15 cellular contexts compared by ENCODE assay signal in genomic region chr12:17642340-17642650, GRCh38.
DNase-seq lines count a peak whose midpoint lies in the region; ATAC-seq and TF ChIP-seq lines count a peak whose summit lies in the region.
"Had no signal": no experiment of that assay in that cellular context is flagged by ENCODE, and none has a peak within 500 bp of the region (broad histone marks: within the 10 kb centered on the region; RNA-seq: fewer than 3 reads in every experiment).

No MANE protein-coding gene starts in this region.

- intact Hi-C loops in OCI-LY7 (cut with micrococcal nuclease; ENCODE audit: unreplicated experiment) (loop anchor here (2.0 kb wide), 1 partner anchor 701 kb away; no protein-coding TSS in a partner anchor), psoas muscle (cut with DNase I) (no loop called here), cardiac septum (cut with DNase I) (no loop called here)

- 29 to 32% (median 31%) methylated on average over 3 of the region's 3 CpGs for WGBS in psoas muscle, 3 donors

- no TSS peak for BruUV-seq in OCI-LY7 (replicated peaks; lab: Mats Ljungman, UMichigan)

- H3K4me3 ChIP-seq in DND-41 (ENCODE audit: low read depth in 1 of 2, low read length in 2 of 2) (no peak overlapping the region), OCI-LY7 (ENCODE audit: low read depth, low read length, poor library complexity, severe bottlenecking) (no peak overlapping the region), endocrine pancreas (ENCODE audit: control insufficient read depth, insufficient read depth, low read length) (peak overlapping the region; percentile 45), psoas muscle (peak overlapping the region; percentile 13)
- H3K4me3 ChIP-seq: GM12878, ovary had no signal

- CTCF ChIA-PET in OCI-LY7 (lab: Charles Lee; ENCODE audit: unreplicated experiment) = no interaction called here

- ATAC-seq in DND-41 (ENCODE audit: insufficient read depth, low read depth) = no peak
- no peak for ATAC-seq in psoas muscle
- ATAC-seq in GM21786 (IDR thresholded peaks at IDR 0.05; ENCODE audit: unreplicated experiment) = no peak
- ATAC-seq in HG03378 (IDR thresholded peaks at IDR 0.05; ENCODE audit: unreplicated experiment) = no peak
- ATAC-seq: activated CD4-positive, alpha-beta T cell treated with anti-CD3 and anti-CD28 coated beads for 36 hours; heart right ventricle had no signal

- POLR2A ChIA-PET in OCI-LY7 (lab: Charles Lee) = no interaction called here

- DNase-seq in DND-41 (no peak), OCI-LY7 (ENCODE audit: low spot score) (no peak), psoas muscle (no peak), NCI-H748 (lab: John Stamatoyannopoulos, UW; ENCODE audit: unreplicated experiment) (no peak), cardiac septum (ENCODE audit: low spot score) (no peak)
- DNase-seq: activated effector memory CD4-positive, alpha-beta T cell treated with Interleukin-2 at 50 U/mL for 16 hours; right lobe of liver; tibial artery had no signal

- no peaks in the 10 kb centered on the region for H3K36me3 ChIP-seq in DND-41 (ENCODE audit: insufficient read depth, low read length)
- H3K36me3 ChIP-seq in OCI-LY7 (ENCODE audit: insufficient read depth, low read length) = no peaks in the 10 kb centered on the region
- no peaks in the 10 kb centered on the region for H3K36me3 ChIP-seq in endocrine pancreas (ENCODE audit: control insufficient read depth, insufficient read depth, low read length)
- no peaks in the 10 kb centered on the region for H3K36me3 ChIP-seq in psoas muscle (ENCODE audit: insufficient read depth in 1 of 2, low read depth in 1 of 2)
- H3K36me3 ChIP-seq: heart right ventricle, ovary, right lobe of liver, tibial artery had no signal

- H3K4me2 ChIP-seq in DND-41 (ENCODE audit: insufficient read depth, low read length) (peak overlapping the region; percentile 47; the same call in 1 of the 2 replicates), OCI-LY7 (ENCODE audit: low read length) (peak overlapping the region; percentile 62)

- H3K79me2 ChIP-seq in DND-41 (ENCODE audit: insufficient read depth, low read length) (no peaks in the 10 kb centered on the region), OCI-LY7 (ENCODE audit: insufficient read depth, low read depth, low read length) (no peaks in the 10 kb centered on the region)

- H3K27ac ChIP-seq in DND-41 (ENCODE audit: low read length) (no peak overlapping the region), OCI-LY7 (ENCODE audit: low read depth, low read length, poor library complexity, severe bottlenecking) (no peak overlapping the region), psoas muscle (no peak overlapping the region)
- H3K27ac ChIP-seq: heart right ventricle, ovary, right lobe of liver, tibial artery had no signal

- H3K9me3 ChIP-seq in DND-41 (ENCODE audit: insufficient read depth, low read length, severe bottlenecking) (no peaks in the 10 kb centered on the region), OCI-LY7 (ENCODE audit: low read length) (no peaks in the 10 kb centered on the region), endocrine pancreas (ENCODE audit: control insufficient read depth, low read length) (no peaks in the 10 kb centered on the region), psoas muscle (no peaks in the 10 kb centered on the region)
- H3K9me3 ChIP-seq: heart right ventricle, ovary, right lobe of liver, tibial artery had no signal

- no peaks in the 10 kb centered on the region for H3K27me3 ChIP-seq in DND-41 (ENCODE audit: insufficient read depth, low read length, poor library complexity)
- H3K27me3 ChIP-seq in endocrine pancreas (ENCODE audit: control insufficient read depth, insufficient read depth, low read length) = no peaks in the 10 kb centered on the region
- no peaks in the 10 kb centered on the region for H3K27me3 ChIP-seq in psoas muscle (ENCODE audit: insufficient read depth in 3 of 3, low read length in 2 of 3)
- H3K27me3 ChIP-seq: ovary, right lobe of liver, tibial artery had no signal

- TF ChIP-seq CTCF in DND-41 (IDR thresholded peaks at IDR 0.05; ENCODE audit: borderline replicate concordance, extremely low read depth, low read length, poor library complexity, severe bottlenecking) (no peak), OCI-LY7 (conservative IDR thresholded peaks at IDR 0.05; ENCODE audit: low read length) (peak; percentile 43; the same call in 1 of the 2 replicates), psoas muscle (IDR thresholded peaks at IDR 0.05) (no peak)

- no peak overlapping the region for H2AFZ ChIP-seq in DND-41 (ENCODE audit: low read depth, low read length)
- H2AFZ ChIP-seq in OCI-LY7 (ENCODE audit: low read length) = peak overlapping the region; percentile 94; the same call in 1 of the 2 replicates

- H3K9ac ChIP-seq in DND-41 (ENCODE audit: low read depth, low read length) = no peak overlapping the region
- H3K9ac ChIP-seq in endocrine pancreas (ENCODE audit: control insufficient read depth, insufficient read depth, low read length) = no peak overlapping the region

- no peaks in the 10 kb centered on the region for H3K9me2 ChIP-seq in OCI-LY7 (ENCODE audit: insufficient read depth, low read length)

- peaks cover 3% of the 10 kb centered on the region; the same call in 1 of the 2 replicates for H3K4me1 ChIP-seq in DND-41 (ENCODE audit: insufficient read depth, low read length)
- H3K4me1 ChIP-seq in OCI-LY7 (ENCODE audit: insufficient read depth, low read length, poor library complexity, severe bottlenecking) = no peaks in the 10 kb centered on the region
- no peaks in the 10 kb centered on the region for H3K4me1 ChIP-seq in endocrine pancreas (ENCODE audit: control insufficient read depth, insufficient read depth, low read length)
- no peaks in the 10 kb centered on the region for H3K4me1 ChIP-seq in psoas muscle
- H3K4me1 ChIP-seq: heart right ventricle, right lobe of liver, tibial artery had no signal

- H4K20me1 ChIP-seq in DND-41 (ENCODE audit: insufficient read depth, low read length) (no peaks in the 10 kb centered on the region), OCI-LY7 (ENCODE audit: insufficient read depth, low read length) (no peaks in the 10 kb centered on the region)

Comparison
In these comparisons a context has a peak if more than half of its experiments do, and no peak if none do; other contexts are left out.
1. H3K4me3 ChIP-seq: peak in endocrine pancreas (single experiment) and psoas muscle (single experiment); none in DND-41 (0 of 2) and OCI-LY7 (single experiment).